ENCODE assay signal across 21 cellular contexts in genomic region chr1:42279055-42279454, GRCh38. TPM values are rescaled to one million over a fixed set of nuclear protein-coding genes. Genes with fewer than 3 reads are reported as not detected.
DNase-seq lines count a peak whose midpoint lies in the region; ATAC-seq and TF ChIP-seq lines count a peak whose summit lies in the region.
"Had no signal": no experiment of that assay in that cellular context is flagged by ENCODE, and none has a peak within 500 bp of the region (broad histone marks: within the 10 kb centered on the region; RNA-seq: fewer than 3 reads in every experiment).

No MANE protein-coding gene starts in this region.

- no peak for TF ChIP-seq CTCF in retinal pigment epithelial cell (conservative IDR thresholded peaks at IDR 0.05; ENCODE audit: low read depth, low read length)
- no peak for TF ChIP-seq CTCF in body of pancreas (IDR thresholded peaks at IDR 0.05)

- ATAC-seq in HG02938 (IDR thresholded peaks at IDR 0.05; ENCODE audit: unreplicated experiment) (no peak), body of pancreas (no peak)
- ATAC-seq: activated CD4-positive, CD25-positive, alpha-beta regulatory T cell treated with anti-CD3 and anti-CD28 coated beads, Interleukin-2, amount 50 U/mL, for 24 hours; lower lobe of right lung; SK-N-SH treated with all-trans-retinoic acid at 6 μM for 48 hours had no signal

- in situ Hi-C loops in G401 (cut with HindIII; ENCODE audit: low sequenced_read_pairs), result no loop called here

- DNase-seq in G401 (ENCODE audit: low spot score) (peak; percentile 33), immature natural killer cell (no peak), retinal pigment epithelial cell (ENCODE audit: low read depth) (no peak), body of pancreas (no peak), NCI-H446 treated with DMSO at 0.1 percent for 48 hours (lab: John Stamatoyannopoulos, UW) (no peak)
- DNase-seq: activated naive CD4-positive, alpha-beta T cell treated with Interleukin-2 at 50 U/mL for 16 hours; activated T-cell treated with anti-CD3 and anti-CD28 coated beads, Interleukin-2, amount 50 U/mL, for 24 hours; CD4-positive, alpha-beta memory T cell; glutamatergic neuron; lower lobe of right lung; NCI-H1092 treated with DMSO at 0.1 percent for 48 hours; NCI-H510A; ovary; stimulated activated naive CD4-positive, alpha-beta T cell; tibial artery had no signal

- WGBS in body of pancreas, 2 donors, result 27 to 37% methylated on average over 2 of the region's 2 CpGs

- peaks cover 22% of the 10 kb centered on the region for H3K4me1 ChIP-seq in body of pancreas
- H3K4me1 ChIP-seq: lower lobe of right lung had no signal

- H3K36me3 ChIP-seq in KOPT-K1 (ENCODE audit: insufficient read depth, low read length) (peaks cover 28% of the 10 kb centered on the region), body of pancreas (replicated peaks in 1 of 2; ENCODE audit: insufficient read depth in 1 of 2, low read depth in 2 of 2) (peaks cover 0 to 5% of the 10 kb centered on the region in 2 donors)
- H3K36me3 ChIP-seq: ovary had no signal

- intact Hi-C loops in body of pancreas (cut with DNase I), result no loop called here

- H3K9me3 ChIP-seq in KOPT-K1 (ENCODE audit: insufficient read depth, low read length, poor library complexity, severe bottlenecking), result no peaks in the 10 kb centered on the region
- no peaks in the 10 kb centered on the region for H3K9me3 ChIP-seq in body of pancreas
- H3K9me3 ChIP-seq: lower lobe of right lung, ovary, tibial artery had no signal

- no peaks in the 10 kb centered on the region for H3K9me3 Mint-ChIP-seq in immature natural killer cell
- H3K9me3 Mint-ChIP-seq: activated T-cell treated with anti-CD3 and anti-CD28 coated beads, Interleukin-2, amount 50 U/mL, for 24 hours; CD4-positive, alpha-beta memory T cell had no signal

- H3K4me3 Mint-ChIP-seq in immature natural killer cell, result peak overlapping the region in 3 of 5 donors; percentile 6 to 12 (median 8)
- H3K4me3 Mint-ChIP-seq: activated T-cell treated with anti-CD3 and anti-CD28 coated beads, Interleukin-2, amount 50 U/mL, for 24 hours had no signal

- H3K27ac Mint-ChIP-seq in immature natural killer cell, result peak overlapping the region in 2 of 6 donors; percentile 4 to 25
- H3K27ac Mint-ChIP-seq: activated T-cell treated with anti-CD3 and anti-CD28 coated beads, Interleukin-2, amount 50 U/mL, for 24 hours had no signal

- H3K27ac ChIP-seq in KOPT-K1 (ENCODE audit: low read depth, low read length, poor library complexity, severe bottlenecking) (peak overlapping the region; percentile 47), body of pancreas (no peak overlapping the region)
- H3K27ac ChIP-seq: KMS-11, lower lobe of right lung, ovary, skin epidermis, tibial artery had no signal

- peaks cover 39 to 67% of the 10 kb centered on the region in 2 donors for H3K4me1 Mint-ChIP-seq in immature natural killer cell

- no peak for TF ChIP-seq POLR2A in body of pancreas (IDR thresholded peaks at IDR 0.05)

- H3K36me3 Mint-ChIP-seq in immature natural killer cell, result peaks cover 0 to 12% (median 7%) of the 10 kb centered on the region in 3 donors

- H3K27me3 ChIP-seq in body of pancreas, result no peaks in the 10 kb centered on the region
- H3K27me3 ChIP-seq: ovary, tibial artery had no signal

- H3K4me3 ChIP-seq in retinal pigment epithelial cell (ENCODE audit: low read length) (peak overlapping the region; percentile 11), body of pancreas (no peak overlapping the region)
- H3K4me3 ChIP-seq: lower lobe of right lung, ovary, skin epidermis, tibial artery had no signal

- H3K27me3 Mint-ChIP-seq in immature natural killer cell (ENCODE audit: low read depth in 3 of 3), result no peaks in the 10 kb centered on the region
- H3K27me3 Mint-ChIP-seq: activated T-cell treated with anti-CD3 and anti-CD28 coated beads, Interleukin-2, amount 50 U/mL, for 24 hours; CD4-positive, alpha-beta memory T cell had no signal

RNA-seq across cellular contexts. Expression of gene FOXJ3, which starts 56.0 kb away (rescaled TPM):
- 20.1 and 21.4 TPM in 2 replicates for total RNA-seq in G401 (2014; rRNA removed; shearing (Covaris generic))
- 10 to 100 TPM; 16.3 to 32.3 (median 24.5) TPM for polyA plus RNA-seq in immature natural killer cell
- 10 to 100 TPM; 25.2 to 50.4 TPM for total RNA-seq in body of pancreas
